8 cellular contexts compared by ENCODE assay signal in the genomic region with DNA sequence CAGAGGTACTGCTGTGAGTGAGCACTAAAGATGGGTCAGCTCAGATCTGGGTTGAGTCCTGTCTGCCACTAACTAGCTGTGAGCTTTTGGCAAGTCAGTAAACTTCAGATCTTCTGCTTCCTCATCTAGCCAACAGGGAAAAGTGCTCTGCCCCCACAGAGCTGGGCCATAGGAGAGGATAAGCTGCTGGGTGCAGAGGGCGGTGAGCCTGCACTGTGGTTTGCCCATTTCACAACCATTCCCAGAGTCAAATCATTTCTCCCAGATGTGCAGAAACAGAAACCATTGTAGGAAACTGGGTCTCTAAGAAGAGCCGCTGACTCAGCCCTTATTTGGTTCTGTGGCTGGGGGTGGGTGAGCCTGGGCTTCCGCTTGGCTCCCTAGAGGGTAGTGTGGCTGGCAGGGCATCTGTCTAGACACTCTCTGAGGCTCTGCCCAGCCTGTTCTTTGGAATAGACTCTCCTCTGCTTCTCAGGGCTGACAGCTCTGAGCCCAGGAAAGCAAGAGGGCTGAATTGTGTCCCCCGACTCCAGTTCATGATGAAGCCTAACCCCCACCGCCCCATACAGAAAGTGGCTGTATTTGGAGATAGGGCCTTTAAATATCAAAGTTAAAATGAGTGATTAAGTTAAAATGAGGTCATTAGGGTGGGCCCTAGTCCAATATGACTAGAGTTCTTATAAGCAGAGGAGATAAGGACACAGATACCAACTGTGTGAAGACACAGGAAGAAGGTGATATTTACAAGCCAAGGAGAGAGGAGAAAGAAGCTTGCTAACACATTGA. TPM values are rescaled to one million over a fixed set of nuclear protein-coding genes. Genes with fewer than 3 reads are reported as not detected.
DNase-seq lines count a peak whose midpoint lies in the region; ATAC-seq and TF ChIP-seq lines count a peak whose summit lies in the region.

No MANE protein-coding gene starts in this region.

- POLR2A ChIA-PET in CD8-positive, alpha-beta T cell (lab: Charles Lee), result no interaction called here
- POLR2A ChIA-PET in RWPE1 (lab: Yijun Ruan, JAX; ENCODE audit: low non-redundant PET), result no interaction called here

- H3K4me1 Mint-ChIP-seq in CD8-positive, alpha-beta T cell (ENCODE audit: low read depth), result peaks cover 11% of the 10 kb centered on the region

- no peak overlapping the region for H3K4me3 ChIP-seq in CD8-positive, alpha-beta T cell (ENCODE audit: low read depth, low read length)
- H3K4me3 ChIP-seq in heart right ventricle, result no peak overlapping the region

- no peaks in the 10 kb centered on the region for H3K36me3 Mint-ChIP-seq in CD8-positive, alpha-beta T cell

- H3K4me3 Mint-ChIP-seq in CD8-positive, alpha-beta T cell, result no peak overlapping the region

- H3K36me3 ChIP-seq in CD8-positive, alpha-beta T cell (ENCODE audit: insufficient read depth, low read length), result no peaks in the 10 kb centered on the region
- H3K36me3 ChIP-seq in heart right ventricle, result no peaks in the 10 kb centered on the region

- H3K4me1 ChIP-seq in CD8-positive, alpha-beta T cell (ENCODE audit: insufficient read depth, low read length), result peaks cover 11% of the 10 kb centered on the region
- peaks cover 0 to 56% (median 14%) of the 10 kb centered on the region in 9 donors for H3K4me1 ChIP-seq in heart right ventricle

- peak in 3 of 7 experiments; percentile 17 to 32 (median 19) for DNase-seq in CD8-positive, alpha-beta T cell
- peak; percentile 28 to 50 for DNase-seq in activated CD4-positive, alpha-beta T cell treated with anti-CD3 and anti-CD28 coated beads, Interleukin-2, amount 50 U/mL, for 48 hours
- DNase-seq in heart right ventricle (peak; percentile 50 to 66), stromal cell of bone marrow (ENCODE audit: low read depth) (peak; percentile 95), RWPE1 (ENCODE audit: low spot score) (no peak), NCI-H146 treated with DMSO at 0.1 percent for 48 hours (lab: John Stamatoyannopoulos, UW; ENCODE audit: unreplicated experiment) (no peak)

- intact Hi-C loops in CD8-positive, alpha-beta T cell (cut with DNase I, micrococcal nuclease), result no loop called here
- intact Hi-C loops in heart right ventricle (cut with DNase I), result no loop called here

- no peaks in the 10 kb centered on the region for H3K27me3 ChIP-seq in CD8-positive, alpha-beta T cell (ENCODE audit: insufficient read depth, low read length)
- no peaks in the 10 kb centered on the region for H3K27me3 ChIP-seq in heart right ventricle

- CTCF ChIA-PET in CD8-positive, alpha-beta T cell (lab: Charles Lee), result interaction anchor here (3.0 kb wide), 1 partner anchor 22 kb away, joined by 13 read pairs; no protein-coding TSS in a partner anchor
- CTCF ChIA-PET in RWPE1 (lab: Yijun Ruan, JAX), result interaction anchor here (0.7 kb wide), 1 partner anchor 37 kb away, joined by 3 read pairs; no protein-coding TSS in a partner anchor

- H3K9me3 Mint-ChIP-seq in CD8-positive, alpha-beta T cell, result no peaks in the 10 kb centered on the region

- 62 to 64% methylated on average over 5 of the region's 5 CpGs for WGBS in heart right ventricle, 2 donors

- peaks cover 28% of the 10 kb centered on the region for H3K27me3 Mint-ChIP-seq in CD8-positive, alpha-beta T cell (ENCODE audit: low read depth)

- no peaks in the 10 kb centered on the region for H3K9me3 ChIP-seq in CD8-positive, alpha-beta T cell (ENCODE audit: low read length)
- H3K9me3 ChIP-seq in heart right ventricle, result peaks cover 0 to 2% (median 0%) of the 10 kb centered on the region in 11 donors

- TF ChIP-seq CTCF in CD8-positive, alpha-beta T cell (IDR thresholded peaks at IDR 0.05), result no peak
- TF ChIP-seq CTCF in heart right ventricle (IDR thresholded peaks at IDR 0.05) (no peak), RWPE1 (conservative IDR thresholded peaks at IDR 0.05; ENCODE audit: low read depth) (no peak)

- peak overlapping the region; percentile 63 for H3K27ac Mint-ChIP-seq in CD8-positive, alpha-beta T cell

- no peak for ATAC-seq in CD8-positive, alpha-beta T cell
- ATAC-seq in GM19455 (IDR thresholded peaks at IDR 0.05; ENCODE audit: unreplicated experiment) (peak; percentile 81), HG03457 (IDR thresholded peaks at IDR 0.05; ENCODE audit: unreplicated experiment) (peak; percentile 90), heart right ventricle (peak; percentile 82 to 91 (median 86))

- no peak overlapping the region for H3K27ac ChIP-seq in CD8-positive, alpha-beta T cell (ENCODE audit: low read depth, low read length)
- H3K27ac ChIP-seq in heart right ventricle (peak overlapping the region in 6 of 10 donors; percentile 9 to 82 (median 28)), RWPE1 (no peak overlapping the region)

RNA-seq across cellular contexts. Expression of gene ARHGAP22, which starts 29.5 kb away (rescaled TPM):
- total RNA-seq in CD8-positive, alpha-beta T cell, result not detected
- total RNA-seq in heart right ventricle, result 1 to 10 TPM; 2.2 to 9.3 (median 3.0) TPM
- polyA plus RNA-seq in heart right ventricle, result 1 to 10 TPM; 1.5 to 2.5 TPM

RNA-seq across cellular contexts. Expression of gene WDFY4, which starts 50.3 kb away (rescaled TPM):
- total RNA-seq in CD8-positive, alpha-beta T cell, result 1 to 10 TPM; 1.9 to 2.0 TPM
- total RNA-seq in heart right ventricle, result 1 to 10 TPM in 5 of 10 donors, under 1 TPM in 5; 0.66 to 7.4 (median 1.0) TPM
- polyA plus RNA-seq in heart right ventricle, result under 1 TPM; 0.59 to 0.83 TPM

Comparison
In these comparisons a context has a peak if more than half of its experiments do, and no peak if none do; other contexts are left out.
1. DNase-seq: peak in activated CD4-positive, alpha-beta T cell treated with anti-CD3 and anti-CD28 coated beads, Interleukin-2, amount 50 U/mL, for 48 hours (2 of 2), heart right ventricle (2 of 2) and stromal cell of bone marrow (single experiment); none in RWPE1 (single experiment) and NCI-H146 treated with DMSO at 0.1 percent for 48 hours (single experiment).
2. H3K27ac ChIP-seq: peak in heart right ventricle (6 of 10); none in CD8-positive, alpha-beta T cell (single experiment) and RWPE1 (single experiment).